ENCODE assay signal across 2 cellular contexts in genomic region chrX:20143539-20143938, GRCh38.
TF ChIP-seq lines count a peak whose summit lies in the region.

No MANE protein-coding gene starts in this region.

TF ChIP-seq in SK-N-SH, 30 proteins besides CTCF, POLR2A, EP300 and RAD21:
- TF ChIP-seq SMC3 (IDR thresholded peaks at IDR 0.05; ENCODE audit: low read depth, low read length) (no peak), FOXJ3 (CRISPR knock-in tag; IDR thresholded peaks at IDR 0.05) (no peak), PBX3 (IDR thresholded peaks at IDR 0.05) (no peak), YY1 (IDR thresholded peaks at IDR 0.05; ENCODE audit: low read depth) (no peak), MXI1 (IDR thresholded peaks at IDR 0.05; ENCODE audit: low read depth, low read length) (no peak), POLR2AphosphoS5 (IDR thresholded peaks at IDR 0.05; ENCODE audit: low read depth, low read length) (no peak), TEAD4 (IDR thresholded peaks at IDR 0.05; ENCODE audit: borderline replicate concordance, insufficient read depth) (no peak), NFIC (IDR thresholded peaks at IDR 0.05; ENCODE audit: borderline replicate concordance) (no peak), GABPA (IDR thresholded peaks at IDR 0.05; ENCODE audit: low read depth) (no peak), RCOR1 (IDR thresholded peaks at IDR 0.05; ENCODE audit: low read length) (no peak), RFX5 (IDR thresholded peaks at IDR 0.05; ENCODE audit: low read length) (no peak), MEF2A (IDR thresholded peaks at IDR 0.05; ENCODE audit: borderline replicate concordance, low read depth) (no peak), USF1 (IDR thresholded peaks at IDR 0.05; ENCODE audit: borderline replicate concordance, low read depth) (no peak), TAF1 (IDR thresholded peaks at IDR 0.05; ENCODE audit: borderline replicate concordance, low read depth, low read length) (no peak), CHD2 (IDR thresholded peaks at IDR 0.05; ENCODE audit: low read length, partially characterized antibody) (no peak), ZBTB33 (IDR thresholded peaks at IDR 0.05; ENCODE audit: borderline replicate concordance, low read depth) (no peak), RXRA (IDR thresholded peaks at IDR 0.05; ENCODE audit: borderline replicate concordance, low read depth) (no peak), SIN3A (IDR thresholded peaks at IDR 0.05; ENCODE audit: borderline replicate concordance, low read depth, low read length) (no peak)
- TF ChIP-seq, protein P1, sequence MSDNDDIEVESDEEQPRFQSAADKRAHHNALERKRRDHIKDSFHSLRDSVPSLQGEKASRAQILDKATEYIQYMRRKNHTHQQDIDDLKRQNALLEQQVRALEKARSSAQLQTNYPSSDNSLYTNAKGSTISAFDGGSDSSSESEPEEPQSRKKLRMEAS (IDR thresholded peaks at IDR 0.05; ENCODE audit: low read depth): no peak
- TF ChIP-seq, protein P2, sequence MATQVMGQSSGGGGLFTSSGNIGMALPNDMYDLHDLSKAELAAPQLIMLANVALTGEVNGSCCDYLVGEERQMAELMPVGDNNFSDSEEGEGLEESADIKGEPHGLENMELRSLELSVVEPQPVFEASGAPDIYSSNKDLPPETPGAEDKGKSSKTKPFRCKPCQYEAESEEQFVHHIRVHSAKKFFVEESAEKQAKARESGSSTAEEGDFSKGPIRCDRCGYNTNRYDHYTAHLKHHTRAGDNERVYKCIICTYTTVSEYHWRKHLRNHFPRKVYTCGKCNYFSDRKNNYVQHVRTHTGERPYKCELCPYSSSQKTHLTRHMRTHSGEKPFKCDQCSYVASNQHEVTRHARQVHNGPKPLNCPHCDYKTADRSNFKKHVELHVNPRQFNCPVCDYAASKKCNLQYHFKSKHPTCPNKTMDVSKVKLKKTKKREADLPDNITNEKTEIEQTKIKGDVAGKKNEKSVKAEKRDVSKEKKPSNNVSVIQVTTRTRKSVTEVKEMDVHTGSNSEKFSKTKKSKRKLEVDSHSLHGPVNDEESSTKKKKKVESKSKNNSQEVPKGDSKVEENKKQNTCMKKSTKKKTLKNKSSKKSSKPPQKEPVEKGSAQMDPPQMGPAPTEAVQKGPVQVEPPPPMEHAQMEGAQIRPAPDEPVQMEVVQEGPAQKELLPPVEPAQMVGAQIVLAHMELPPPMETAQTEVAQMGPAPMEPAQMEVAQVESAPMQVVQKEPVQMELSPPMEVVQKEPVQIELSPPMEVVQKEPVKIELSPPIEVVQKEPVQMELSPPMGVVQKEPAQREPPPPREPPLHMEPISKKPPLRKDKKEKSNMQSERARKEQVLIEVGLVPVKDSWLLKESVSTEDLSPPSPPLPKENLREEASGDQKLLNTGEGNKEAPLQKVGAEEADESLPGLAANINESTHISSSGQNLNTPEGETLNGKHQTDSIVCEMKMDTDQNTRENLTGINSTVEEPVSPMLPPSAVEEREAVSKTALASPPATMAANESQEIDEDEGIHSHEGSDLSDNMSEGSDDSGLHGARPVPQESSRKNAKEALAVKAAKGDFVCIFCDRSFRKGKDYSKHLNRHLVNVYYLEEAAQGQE (IDR thresholded peaks at IDR 0.05; ENCODE audit: low read depth, low read length): no peak

TF ChIP-seq in SK-N-SH treated with all-trans-retinoic acid at 6 μM for 48 hours, 23 proteins besides CTCF, POLR2A, EP300 and RAD21 (continued from another document):
- no peak for TF ChIP-seq SNAI2 (CRISPR knock-in tag; IDR thresholded peaks at IDR 0.05)
